Comparison of ENCODE assay signal across 8 cellular contexts in genomic region chr19:57888494-57889231, GRCh38. TPM values are rescaled to one million over a fixed set of nuclear protein-coding genes. Genes with fewer than 3 reads are reported as not detected.
DNase-seq lines count a peak whose midpoint lies in the region; ATAC-seq and TF ChIP-seq lines count a peak whose summit lies in the region.

Gene ZNF814, minus strand, starts transcription at chr19:57889037. Its CDS starts 235 bp downstream, at chr19:57888802.

- peak within 1 kb of the TSS; percentile 95 for H4K8ac ChIP-seq in trophoblast cell (ENCODE audit: low read depth, low read length)

- H3K4me3 ChIP-seq in adipocyte (ENCODE audit: low read length): peak within 1 kb of the TSS; percentile 90
- H3K4me3 ChIP-seq in heart right ventricle: peak within 1 kb of the TSS; percentile 49 to 96 (median 78)
- H3K4me3 ChIP-seq in trophoblast cell (ENCODE audit: low read depth, low read length): peak within 1 kb of the TSS; percentile 83
- peak within 1 kb of the TSS; percentile 45 to 49 for H3K4me3 ChIP-seq in tibial artery

- no peaks in the 10 kb centered on the region for H3K27me3 Mint-ChIP-seq in T-cell

- H3K79me1 ChIP-seq in trophoblast cell (ENCODE audit: low read length): peaks cover 22% of the 10 kb centered on the region

- 0 to 1% methylated on average over 44 of the region's 44 CpGs for WGBS in heart right ventricle, 2 donors
- WGBS in trophoblast cell (ENCODE audit: extremely low coverage, insufficient coverage, insufficient read length): no CpG with 5 or more reads among the region's 44 CpGs

- peak; percentile 55 to 89 (median 76) for DNase-seq in T-cell
- DNase-seq in adipocyte (ENCODE audit: low read depth): peak; percentile 87
- DNase-seq in heart right ventricle: peak; percentile 81 to 92
- peak; percentile 96 to 98 for DNase-seq in trophoblast cell
- DNase-seq in tibial artery: peak; percentile 58 to 77
- DNase-seq in NCI-H1092 (lab: John Stamatoyannopoulos, UW): no peak

- H3K27me3 ChIP-seq in adipocyte (replicated peaks; ENCODE audit: control insufficient read depth, insufficient read depth, low read length) (no peaks in the 10 kb centered on the region), heart right ventricle (no peaks in the 10 kb centered on the region), trophoblast cell (ENCODE audit: insufficient read depth, low read length) (no peaks in the 10 kb centered on the region), tibial artery (no peaks in the 10 kb centered on the region)

- H4K91ac ChIP-seq in trophoblast cell (ENCODE audit: low read depth, low read length): peak within 1 kb of the TSS; percentile 92

- ATAC-seq in HG03135 (IDR thresholded peaks at IDR 0.05; ENCODE audit: unreplicated experiment) (peak; percentile 79), T-cell (replicated peaks in 1 of 4) (peak; percentile 93 to 96 (median 96)), heart right ventricle (peak; percentile 92 to 98 (median 96))

- H2AFZ ChIP-seq in trophoblast cell (ENCODE audit: insufficient read depth, low read length, poor library complexity): peak within 1 kb of the TSS; percentile 62

- peak within 1 kb of the TSS; percentile 82 for H2AK5ac ChIP-seq in trophoblast cell (ENCODE audit: low read length)

- H3K9me3 ChIP-seq in adipocyte (ENCODE audit: control insufficient read depth, low read length) (no peaks in the 10 kb centered on the region), heart right ventricle (peaks cover 0 to 56% (median 0%) of the 10 kb centered on the region in 11 donors), trophoblast cell (ENCODE audit: insufficient read depth, low read depth, low read length) (peaks cover 4% of the 10 kb centered on the region), tibial artery (peaks cover 0 to 81% (median 36%) of the 10 kb centered on the region in 3 donors)

- peak within 1 kb of the TSS; percentile 98 for H3K18ac ChIP-seq in trophoblast cell (ENCODE audit: low read length)

- peaks cover 20 to 29% (median 28%) of the 10 kb centered on the region in 3 donors for H3K4me1 Mint-ChIP-seq in T-cell

- TF ChIP-seq CTCF in GM12872 (IDR thresholded peaks at IDR 0.05; ENCODE audit: insufficient read depth, low read depth, low read length): peak; percentile 25; the same call in 1 of the 3 replicates
- TF ChIP-seq CTCF in heart right ventricle (IDR thresholded peaks at IDR 0.05): peak in 8 of 9 donors; percentile 36 to 77 (median 64)
- no peak for TF ChIP-seq CTCF in tibial artery (IDR thresholded peaks at IDR 0.05)

- intact Hi-C loops in heart right ventricle (cut with DNase I): loop anchor here in 1 of 10 donors (10.0 kb wide), 1 partner anchor 144 kb away; the partner anchor contains the start of gene ZNF776
- intact Hi-C loops in tibial artery (cut with DNase I; ENCODE audit: low total_unique reads): no loop called here

- peak within 1 kb of the TSS; percentile 92 for H2BK120ac ChIP-seq in trophoblast cell (ENCODE audit: insufficient read depth, low read length, poor library complexity)

- peaks cover 12% of the 10 kb centered on the region for H3K79me2 ChIP-seq in trophoblast cell (ENCODE audit: control insufficient read depth, insufficient read depth, low read length, poor library complexity)

- POLR2A ChIA-PET in T-cell (lab: Charles Lee): no interaction called here

- H3K36me3 Mint-ChIP-seq in T-cell: peaks cover 44% of the 10 kb centered on the region

- H3K4me2 ChIP-seq in trophoblast cell (ENCODE audit: low read length): peak within 1 kb of the TSS; percentile 91

- CTCF ChIA-PET in T-cell (lab: Charles Lee): interaction anchor here in 1 of 2 donors (0.6 kb wide), 1 partner anchor 633 kb away, joined by 4 read pairs; no protein-coding TSS in a partner anchor

- peaks cover 12% of the 10 kb centered on the region for H3K36me3 ChIP-seq in adipocyte (ENCODE audit: control insufficient read depth, insufficient read depth, low read length, severe bottlenecking)
- peaks cover 0 to 29% (median 8%) of the 10 kb centered on the region in 9 donors for H3K36me3 ChIP-seq in heart right ventricle
- peaks cover 3 to 5% of the 10 kb centered on the region in 2 experiments for H3K36me3 ChIP-seq in trophoblast cell (ENCODE audit: control insufficient read depth in 1 of 2, insufficient read depth in 2 of 2, low read length in 2 of 2)
- peaks cover 13 to 34% (median 19%) of the 10 kb centered on the region in 3 donors for H3K36me3 ChIP-seq in tibial artery

- H3K14ac ChIP-seq in trophoblast cell (ENCODE audit: low read length): peak within 1 kb of the TSS; percentile 70

- H2BK12ac ChIP-seq in trophoblast cell (ENCODE audit: low read length): peak within 1 kb of the TSS; percentile 78

- peak within 1 kb of the TSS; percentile 82 to 94 (median 89) for H3K4me3 Mint-ChIP-seq in T-cell

- peak within 1 kb of the TSS; percentile 37 for H3K23ac ChIP-seq in trophoblast cell (ENCODE audit: low read length)

- peak within 1 kb of the TSS; percentile 84 for H4K12ac ChIP-seq in trophoblast cell (ENCODE audit: low read depth, low read length)

- peaks cover 14 to 24% (median 23%) of the 10 kb centered on the region in 3 donors for H3K9me3 Mint-ChIP-seq in T-cell

- H3K4me1 ChIP-seq in adipocyte (ENCODE audit: control insufficient read depth, insufficient read depth, low read length) (no peaks in the 10 kb centered on the region), heart right ventricle (peaks cover 0 to 35% (median 13%) of the 10 kb centered on the region in 9 donors), trophoblast cell (ENCODE audit: control insufficient read depth in 1 of 2, insufficient read depth in 2 of 2, low read length in 2 of 2) (peaks cover 4 to 29% of the 10 kb centered on the region in 2 experiments), tibial artery (no peaks in the 10 kb centered on the region)

- peak within 1 kb of the TSS; percentile 72 to 74 for H3K27ac Mint-ChIP-seq in T-cell

- peak within 1 kb of the TSS; percentile 62 for H2BK5ac ChIP-seq in trophoblast cell (ENCODE audit: low read depth, low read length, poor library complexity)

- H3K4ac ChIP-seq in trophoblast cell (ENCODE audit: low read depth, low read length): peak within 1 kb of the TSS; percentile 93

- H3K9ac ChIP-seq in adipocyte (ENCODE audit: low read length) (peak within 1 kb of the TSS; percentile 84), trophoblast cell (ENCODE audit: low read length) (peak within 1 kb of the TSS; percentile 72)

- peak within 1 kb of the TSS in 9 of 10 donors; percentile 69 to 88 (median 76) for H3K27ac ChIP-seq in heart right ventricle
- H3K27ac ChIP-seq in trophoblast cell (ENCODE audit: low read depth, low read length): peak within 1 kb of the TSS; percentile 42
- H3K27ac ChIP-seq in tibial artery: no peak within 1 kb of the TSS

RNA-seq across cellular contexts. Expression of gene ZNF814, which starts in this region (rescaled TPM):
- total RNA-seq in T-cell (10 to 100 TPM; 22.1 to 38.8 (median 36.2) TPM), heart right ventricle (10 to 100 TPM in 9 of 10 donors, 1 to 10 TPM in 1; 6.2 to 14.8 (median 12.6) TPM)
- 10 to 100 TPM in 1 of 2 donors, 1 to 10 TPM in 1; 8.7 to 26.1 TPM for polyA plus RNA-seq in heart right ventricle
- polyA plus RNA-seq in trophoblast cell (2013): 18.9 and 19.3 TPM in 2 replicates

Comparison
In these comparisons a context has a peak if more than half of its experiments do, and no peak if none do; other contexts are left out.
1. CTCF ChIP-seq: peak in GM12872 (single experiment) and heart right ventricle (8 of 9); none in tibial artery (0 of 2).
2. H3K27ac ChIP-seq: peak in heart right ventricle (9 of 10) and trophoblast cell (single experiment); none in tibial artery (0 of 2).
3. Peak in every context shown above with its lines, with median percentiles within 50 percentile points of each other: ATAC-seq and H3K4me3 ChIP-seq.